In genomic region chr1:173868266-173869107, GRCh38 we compare ENCODE assay signal across 8 cellular contexts. TPM values are rescaled to one million over a fixed set of nuclear protein-coding genes. Genes with fewer than 3 reads are reported as not detected.
DNase-seq lines count a peak whose midpoint lies in the region; ATAC-seq and TF ChIP-seq lines count a peak whose summit lies in the region.

TSS of gene ZBTB37 (plus strand) at chr1:173868380. CDS start at chr1:173870226, 1,846 bp downstream.

- H3K27me3 ChIP-seq in DOHH2 (ENCODE audit: control insufficient read depth, low read length) (no peaks in the 10 kb centered on the region), HAP-1 (ENCODE audit: low read depth) (no peaks in the 10 kb centered on the region), MM.1S (replicated peaks; ENCODE audit: insufficient read depth, low read length) (no peaks in the 10 kb centered on the region), foreskin keratinocyte (no peaks in the 10 kb centered on the region), suprapubic skin (no peaks in the 10 kb centered on the region)

- peak within 1 kb of the TSS; percentile 83 for H3K9ac ChIP-seq in MM.1S (ENCODE audit: low read length)

- H3K4me3 ChIP-seq in DOHH2 (ENCODE audit: low read length) = peak within 1 kb of the TSS; percentile 96
- peak within 1 kb of the TSS; percentile 97 for H3K4me3 ChIP-seq in HAP-1
- H3K4me3 ChIP-seq in MM.1S (ENCODE audit: low read length) = peak within 1 kb of the TSS; percentile 90
- H3K4me3 ChIP-seq in suprapubic skin = peak within 1 kb of the TSS; percentile 62

- TF ChIP-seq POLR2A in suprapubic skin (IDR thresholded peaks at IDR 0.05) = no peak

- peak within 1 kb of the TSS; percentile 97 for H2AFZ ChIP-seq in MM.1S (ENCODE audit: low read length)

- TF ChIP-seq CTCF in DOHH2 (IDR thresholded peaks at IDR 0.05; ENCODE audit: low read depth, low read length, poor library complexity, severe bottlenecking) (no peak), MM.1S (IDR thresholded peaks at IDR 0.05; ENCODE audit: low read length) (peak; percentile 16; the same call in 1 of the 2 replicates), foreskin keratinocyte (conservative IDR thresholded peaks at IDR 0.05) (peak; percentile 32), suprapubic skin (IDR thresholded peaks at IDR 0.05) (no peak)

- H3K36me3 ChIP-seq in DOHH2 (ENCODE audit: control insufficient read depth, low read length) (peaks cover 64% of the 10 kb centered on the region), HAP-1 (replicated peaks) (peaks cover 43% of the 10 kb centered on the region), MM.1S (replicated peaks; ENCODE audit: insufficient read depth, low read length) (peaks cover 31% of the 10 kb centered on the region), suprapubic skin (peaks cover 22% of the 10 kb centered on the region)

- in situ Hi-C loops in HAP-1 (cut with MboI; ENCODE audit: low sequenced_read_pairs) = no loop called here

- DNase-seq in HAP-1 (ENCODE audit: low spot score in 2 of 2) (peak; percentile 82 to 97), MM.1S (peak; percentile 97), SHP77 (lab: John Stamatoyannopoulos, UW) (peak; percentile 83 to 84), foreskin keratinocyte (no peak), nucleus accumbens (lab: John Stamatoyannopoulos, UW) (peak in 33 of 56 donors; percentile 39 to 90 (median 80)), suprapubic skin (ENCODE audit: low spot score in 2 of 2) (peak; percentile 91 to 94)
- DNase-seq in activated effector memory CD4-positive, alpha-beta T cell treated with Interleukin-2 at 50 U/mL for 16 hours = peak; percentile 91

- H3K4me2 ChIP-seq in DOHH2 (ENCODE audit: low read length) = peak within 1 kb of the TSS; percentile 93
- H3K4me2 ChIP-seq in MM.1S (ENCODE audit: low read depth, low read length) = peak within 1 kb of the TSS; percentile 77

- peaks cover 62% of the 10 kb centered on the region for H3K4me1 ChIP-seq in DOHH2 (ENCODE audit: control insufficient read depth, low read length)
- peaks cover 18% of the 10 kb centered on the region for H3K4me1 ChIP-seq in HAP-1
- peaks cover 39% of the 10 kb centered on the region for H3K4me1 ChIP-seq in MM.1S (ENCODE audit: low read length)
- H3K4me1 ChIP-seq in foreskin keratinocyte = peaks cover 4% of the 10 kb centered on the region
- peaks cover 49% of the 10 kb centered on the region for H3K4me1 ChIP-seq in suprapubic skin

- no peak for TF ChIP-seq EP300 in suprapubic skin (IDR thresholded peaks at IDR 0.05)

- under 1% methylated on average over 27 of the region's 54 CpGs for WGBS in suprapubic skin

- H3F3A ChIP-seq in DOHH2 (ENCODE audit: control insufficient read depth, insufficient read depth) (peaks cover 48% of the 10 kb centered on the region), MM.1S (ENCODE audit: insufficient read depth, low read length) (peaks cover 52% of the 10 kb centered on the region)

- H3K9me3 ChIP-seq in DOHH2 (ENCODE audit: control insufficient read depth, insufficient read depth, low read length) = no peaks in the 10 kb centered on the region
- H3K9me3 ChIP-seq in HAP-1 = no peaks in the 10 kb centered on the region
- H3K9me3 ChIP-seq in MM.1S (replicated peaks; ENCODE audit: insufficient read depth, low read length) = no peaks in the 10 kb centered on the region
- no peaks in the 10 kb centered on the region for H3K9me3 ChIP-seq in suprapubic skin

- H3K79me2 ChIP-seq in DOHH2 (ENCODE audit: control insufficient read depth, low read length) = peaks cover 59% of the 10 kb centered on the region
- H3K79me2 ChIP-seq in MM.1S (ENCODE audit: low read length) = peaks cover 38% of the 10 kb centered on the region

- H3K9me2 ChIP-seq in DOHH2 (replicated peaks; ENCODE audit: control insufficient read depth, low read length) (no peaks in the 10 kb centered on the region), MM.1S (replicated peaks; ENCODE audit: insufficient read depth, low read length) (no peaks in the 10 kb centered on the region)

- H4K20me1 ChIP-seq in DOHH2 (ENCODE audit: control insufficient read depth, insufficient read depth, low read depth, low read length) = peaks cover 29% of the 10 kb centered on the region; the same call in 1 of the 2 replicates
- H4K20me1 ChIP-seq in MM.1S (ENCODE audit: insufficient read depth, low read length) = peaks cover 34% of the 10 kb centered on the region

- ATAC-seq in foreskin keratinocyte = peak; percentile 77

- H3K27ac ChIP-seq in DOHH2 (ENCODE audit: low read depth, low read length) (peak within 1 kb of the TSS; percentile 94), MM.1S (ENCODE audit: low read length) (peak within 1 kb of the TSS; percentile 86), foreskin keratinocyte (peak within 1 kb of the TSS; percentile 84), suprapubic skin (peak within 1 kb of the TSS; percentile 90)

RNA-seq across cellular contexts. Expression of gene ZBTB37, which starts in this region (rescaled TPM):
- total RNA-seq in foreskin keratinocyte (2.8 and 3.4 TPM in 2 replicates), suprapubic skin (10 to 100 TPM in 2 of 4 donors, 1 to 10 TPM in 2; 6.1 to 20.7 (median 9.3) TPM)
- 0.25 and 0.28 TPM in 2 replicates for polyA plus RNA-seq in foreskin keratinocyte

Comparison
In these comparisons a context has a peak if more than half of its experiments do, and no peak if none do; other contexts are left out.
1. CTCF ChIP-seq: peak in MM.1S (single experiment) and foreskin keratinocyte (single experiment); none in DOHH2 (single experiment) and suprapubic skin (0 of 2).
2. DNase-seq: peak in HAP-1 (2 of 2), MM.1S (single experiment), SHP77 (2 of 2), activated effector memory CD4-positive, alpha-beta T cell treated with Interleukin-2 at 50 U/mL for 16 hours (single experiment), nucleus accumbens (33 of 56) and suprapubic skin (2 of 2); none in foreskin keratinocyte (0 of 2).
3. Peak in every context shown above with its lines, with median percentiles within 50 percentile points of each other: H3K27ac ChIP-seq and H3K4me3 ChIP-seq.